ENCODE assay signal across 25 cellular contexts in genomic region chr12:105916698-105917059, GRCh38.
"Had no signal": no experiment of that assay in that cellular context is flagged by ENCODE, and none has a peak within 500 bp of the region (broad histone marks: within the 10 kb centered on the region; RNA-seq: fewer than 3 reads in every experiment).

No MANE protein-coding gene starts in this region.

- H3K9me3 Mint-ChIP-seq: activated naive CD4-positive, alpha-beta T cell treated with anti-CD3 and anti-CD28 coated beads for 36 hours had no signal

- H3K4me3 ChIP-seq: coronary artery, MG63, SJSA1 had no signal

- H3K36me3 Mint-ChIP-seq: activated naive CD8-positive, alpha-beta T cell had no signal

- H3K27ac ChIP-seq: coronary artery, SJSA1 had no signal

- H3K27ac Mint-ChIP-seq: activated CD4-positive, alpha-beta memory T cell treated with anti-CD3 and anti-CD28 coated beads, Interleukin-2, amount 10 ng/mL, durations not matched to agents 7 days and 5 days; activated naive CD4-positive, alpha-beta T cell treated with anti-CD3 and anti-CD28 coated beads for 36 hours; activated naive CD8-positive, alpha-beta T cell; activated T-helper 17 cell treated with anti-CD3 and anti-CD28 coated beads, Interleukin-2, amount 50 U/mL, for 72 hours; T-helper 17 cell; WTC11 had no signal

- DNase-seq: activated CD4-positive, alpha-beta memory T cell treated with anti-CD3 and anti-CD28 coated beads, Interleukin-2, amount 10 ng/mL, durations not matched to agents 7 days and 5 days; activated CD4-positive, alpha-beta T cell treated with anti-CD3 and anti-CD28 coated beads for 1 hour; activated CD4-positive, alpha-beta T cell treated with anti-CD3 and anti-CD28 coated beads, Interleukin-2, amount 50 U/mL, for 1 hour; activated gamma-delta T cell; activated naive CD4-positive, alpha-beta T cell treated with anti-CD3 and anti-CD28 coated beads for 36 hours; activated T-cell treated with anti-CD3 and anti-CD28 coated beads for 4 hours; activated T-cell treated with anti-CD3 and anti-CD28 coated beads, Interleukin-2, amount 50 U/mL, for 48 hours; cerebellar nuclear complex; MG63; MV-4-11; NCI-H1092 treated with DMSO at 0.1 percent for 48 hours; NCI-H1436; NCI-H1694 treated with DMSO at 0.1 percent for 48 hours; NCI-H2029 treated with DMSO at 0.1 percent for 48 hours; NCI-H510A treated with DMSO at 0.1 percent for 48 hours; NCI-H69; PC-3; SHP77; T-helper 17 cell; T-helper 9 cell had no signal

- H3K4me1 Mint-ChIP-seq: activated CD4-positive, alpha-beta memory T cell treated with anti-CD3 and anti-CD28 coated beads, Interleukin-2, amount 10 ng/mL, durations not matched to agents 7 days and 5 days; activated T-helper 17 cell treated with anti-CD3 and anti-CD28 coated beads, Interleukin-2, amount 50 U/mL, for 72 hours; T-helper 17 cell; WTC11 had no signal

- H3K27me3 Mint-ChIP-seq: activated CD4-positive, alpha-beta memory T cell treated with anti-CD3 and anti-CD28 coated beads, Interleukin-2, amount 10 ng/mL, durations not matched to agents 7 days and 5 days had no signal

- H3K27me3 ChIP-seq: MG63, SJSA1 had no signal

- H3K4me3 Mint-ChIP-seq: activated CD4-positive, alpha-beta memory T cell treated with anti-CD3 and anti-CD28 coated beads, Interleukin-2, amount 10 ng/mL, durations not matched to agents 7 days and 5 days; activated naive CD4-positive, alpha-beta T cell treated with anti-CD3 and anti-CD28 coated beads for 36 hours; activated naive CD8-positive, alpha-beta T cell; activated T-helper 17 cell treated with anti-CD3 and anti-CD28 coated beads, Interleukin-2, amount 50 U/mL, for 72 hours; T-helper 17 cell; WTC11 had no signal

- H3K36me3 ChIP-seq: MG63, SJSA1 had no signal

- H3K9me3 ChIP-seq: MG63, SJSA1 had no signal

- ATAC-seq: activated T-helper 17 cell treated with anti-CD3 and anti-CD28 coated beads, Interleukin-2, amount 50 U/mL, for 72 hours; PC-3; T-helper 17 cell; WTC11 had no signal
